25 cellular contexts compared by ENCODE assay signal in genomic region chr17:48191362-48191761, GRCh38.
"Had no signal": no experiment of that assay in that cellular context is flagged by ENCODE, and none has a peak within 500 bp of the region (broad histone marks: within the 10 kb centered on the region; RNA-seq: fewer than 3 reads in every experiment).

No MANE protein-coding gene starts in this region.

- H3K27ac ChIP-seq: ascending aorta, body of pancreas, VCaP had no signal

- DNase-seq: activated CD4-positive, alpha-beta memory T cell treated with anti-CD3 and anti-CD28 coated beads, Interleukin-2, amount 10 ng/mL, durations not matched to agents 7 days and 5 days; activated CD4-positive, alpha-beta T cell treated with anti-CD3 and anti-CD28 coated beads, Interleukin-2, amount 50 U/mL, for 1 hour; activated CD4-positive, CD25-positive, alpha-beta regulatory T cell; activated naive CD8-positive, alpha-beta T cell treated with anti-CD3 and anti-CD28 coated beads, Interleukin-2, amount 50 U/mL, for 24 hours; activated T-cell treated with anti-CD3 and anti-CD28 coated beads for 4 hours; amniotic stem cell; body of pancreas; central memory CD4-positive, alpha-beta T cell; NCI-H1048; NCI-H146; NCI-H1930; NCI-H2107; NCI-H2171 treated with DMSO at 0.1 percent for 48 hours; NCI-H345; NCI-H510A; NCI-H526 treated with DMSO at 0.1 percent for 48 hours; NCI-H82; SIG-M5; T-cell; T-helper 2 cell; T1000 had no signal

- H3K36me3 Mint-ChIP-seq: activated naive CD4-positive, alpha-beta T cell treated with anti-CD3 and anti-CD28 coated beads, Interleukin-2, amount 50 U/mL, for 72 hours had no signal

- H3K9me3 Mint-ChIP-seq: activated CD4-positive, alpha-beta memory T cell treated with anti-CD3 and anti-CD28 coated beads, Interleukin-2, amount 10 ng/mL, durations not matched to agents 7 days and 5 days; activated naive CD4-positive, alpha-beta T cell treated with anti-CD3 and anti-CD28 coated beads, Interleukin-2, amount 50 U/mL, for 72 hours; activated naive CD8-positive, alpha-beta T cell treated with anti-CD3 and anti-CD28 coated beads, Interleukin-2, amount 50 U/mL, for 24 hours; T-cell had no signal

- H3K27ac Mint-ChIP-seq: activated CD4-positive, alpha-beta memory T cell treated with anti-CD3 and anti-CD28 coated beads, Interleukin-2, amount 10 ng/mL, durations not matched to agents 7 days and 5 days; activated naive CD8-positive, alpha-beta T cell treated with anti-CD3 and anti-CD28 coated beads, Interleukin-2, amount 50 U/mL, for 24 hours had no signal

- H3K36me3 ChIP-seq: ascending aorta had no signal

- H3K4me3 ChIP-seq: ascending aorta, body of pancreas had no signal

- H3K27me3 ChIP-seq: ascending aorta, body of pancreas had no signal

- H3K4me1 ChIP-seq: ascending aorta, body of pancreas had no signal

- H3K9me3 ChIP-seq: ascending aorta, body of pancreas had no signal

- FAIRE-seq: bronchial epithelial cell had no signal

- H3K4me3 Mint-ChIP-seq: activated CD4-positive, alpha-beta memory T cell treated with anti-CD3 and anti-CD28 coated beads, Interleukin-2, amount 10 ng/mL, durations not matched to agents 7 days and 5 days; activated naive CD8-positive, alpha-beta T cell treated with anti-CD3 and anti-CD28 coated beads, Interleukin-2, amount 50 U/mL, for 24 hours; T-cell had no signal

- H3K27me3 Mint-ChIP-seq: activated CD4-positive, alpha-beta memory T cell treated with anti-CD3 and anti-CD28 coated beads, Interleukin-2, amount 10 ng/mL, durations not matched to agents 7 days and 5 days; activated naive CD8-positive, alpha-beta T cell treated with anti-CD3 and anti-CD28 coated beads, Interleukin-2, amount 50 U/mL, for 24 hours; T-cell had no signal

- ATAC-seq: activated naive CD4-positive, alpha-beta T cell treated with anti-CD3 and anti-CD28 coated beads, Interleukin-2, amount 50 U/mL, for 72 hours; activated naive CD8-positive, alpha-beta T cell treated with anti-CD3 and anti-CD28 coated beads, Interleukin-2, amount 50 U/mL, for 24 hours; body of pancreas; T-cell had no signal
